ENCODE assay signal across 1 cellular context in the genomic region with DNA sequence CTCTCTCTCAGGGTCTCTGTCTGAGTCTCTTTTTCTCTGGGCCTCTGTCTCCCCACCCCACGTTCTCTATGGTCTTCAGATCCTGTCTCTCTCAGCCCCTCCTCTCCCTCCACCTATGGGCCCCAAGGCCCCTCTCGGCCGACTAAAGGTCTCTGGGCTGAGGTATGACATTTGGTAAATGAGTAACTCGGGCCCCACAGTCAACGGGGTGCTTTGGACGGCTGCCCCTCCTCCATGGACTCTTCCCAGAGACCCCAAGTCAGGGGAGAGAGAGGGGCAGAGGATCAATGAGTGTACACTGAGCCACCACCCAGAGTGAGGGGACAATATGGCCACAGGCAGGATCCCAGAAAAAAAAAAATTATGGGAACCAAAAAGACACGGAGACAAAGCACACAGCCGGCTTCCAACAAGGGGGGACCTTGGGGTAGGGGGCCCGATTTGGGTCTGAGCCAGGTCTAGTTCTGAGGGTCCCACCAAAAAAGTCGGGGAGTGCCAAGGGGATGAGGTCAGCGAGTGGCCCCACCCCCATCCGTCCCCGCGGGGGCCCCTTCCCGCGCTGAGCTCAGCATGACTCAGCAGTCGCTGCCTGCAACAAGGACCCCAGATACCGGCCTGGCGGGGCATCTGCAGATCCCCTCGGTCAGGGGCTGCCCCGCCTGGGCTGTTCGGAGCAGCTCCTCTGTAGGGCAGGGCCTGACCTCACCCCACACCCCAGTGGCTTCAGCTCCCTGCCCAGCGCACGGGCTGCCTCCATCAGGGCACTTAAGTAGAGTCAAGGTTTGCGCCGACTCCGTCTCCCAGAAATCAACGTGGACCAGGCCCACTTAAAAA.
TF ChIP-seq lines count a peak whose summit lies in the region.

No MANE protein-coding gene starts in this region.

TF ChIP-seq in HepG2, 621 proteins besides CTCF, POLR2A, EP300 and RAD21 (continued from another document and continues in another):
- TF ChIP-seq, protein P1, sequence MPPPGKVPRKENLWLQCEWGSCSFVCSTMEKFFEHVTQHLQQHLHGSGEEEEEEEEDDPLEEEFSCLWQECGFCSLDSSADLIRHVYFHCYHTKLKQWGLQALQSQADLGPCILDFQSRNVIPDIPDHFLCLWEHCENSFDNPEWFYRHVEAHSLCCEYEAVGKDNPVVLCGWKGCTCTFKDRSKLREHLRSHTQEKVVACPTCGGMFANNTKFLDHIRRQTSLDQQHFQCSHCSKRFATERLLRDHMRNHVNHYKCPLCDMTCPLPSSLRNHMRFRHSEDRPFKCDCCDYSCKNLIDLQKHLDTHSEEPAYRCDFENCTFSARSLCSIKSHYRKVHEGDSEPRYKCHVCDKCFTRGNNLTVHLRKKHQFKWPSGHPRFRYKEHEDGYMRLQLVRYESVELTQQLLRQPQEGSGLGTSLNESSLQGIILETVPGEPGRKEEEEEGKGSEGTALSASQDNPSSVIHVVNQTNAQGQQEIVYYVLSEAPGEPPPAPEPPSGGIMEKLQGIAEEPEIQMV (CRISPR knock-in tag; IDR thresholded peaks at IDR 0.05; ENCODE audit: low read depth) = no peak
- no peak for TF ChIP-seq SP1 (IDR thresholded peaks at IDR 0.05)
- peak; percentile 67 for TF ChIP-seq SP1 (CRISPR knock-in tag; IDR thresholded peaks at IDR 0.05)
- peak; percentile 46; the same call in 1 of the 2 replicates for TF ChIP-seq ZNF749 (CRISPR knock-in tag; IDR thresholded peaks at IDR 0.05; ENCODE audit: borderline replicate concordance)
- TF ChIP-seq ZNF576 (CRISPR knock-in tag; IDR thresholded peaks at IDR 0.05) = no peak
- TF ChIP-seq GATAD1 (CRISPR knock-in tag; IDR thresholded peaks at IDR 0.05) = peak; percentile 56; the same call in 1 of the 2 replicates
- TF ChIP-seq NONO (IDR thresholded peaks at IDR 0.05) = no peak
- TF ChIP-seq NONO (CRISPR knock-in tag; conservative IDR thresholded peaks at IDR 0.05) = peak; percentile 44; the same call in 1 of the 2 replicates
- no peak for TF ChIP-seq ZBTB3 (CRISPR knock-in tag; IDR thresholded peaks at IDR 0.05; ENCODE audit: borderline replicate concordance, low read depth)
- no peak for TF ChIP-seq RNF2 (conservative IDR thresholded peaks at IDR 0.05; ENCODE audit: low read depth)
- no peak for TF ChIP-seq THAP9 (CRISPR knock-in tag; IDR thresholded peaks at IDR 0.05; ENCODE audit: borderline replicate concordance)
- TF ChIP-seq, protein P2, sequence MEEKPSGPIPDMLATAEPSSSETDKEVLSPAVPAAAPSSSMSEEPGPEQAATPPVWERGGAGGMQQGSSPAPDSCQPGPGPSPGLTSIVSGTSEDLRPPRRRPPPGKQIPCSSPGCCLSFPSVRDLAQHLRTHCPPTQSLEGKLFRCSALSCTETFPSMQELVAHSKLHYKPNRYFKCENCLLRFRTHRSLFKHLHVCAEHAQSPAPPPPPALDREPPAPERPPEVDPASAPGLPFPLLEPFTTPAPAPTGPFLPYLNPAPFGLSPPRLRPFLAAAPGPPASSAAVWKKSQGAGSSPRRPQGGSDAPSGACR (CRISPR knock-in tag; IDR thresholded peaks at IDR 0.05) = peak; percentile 19; the same call in 1 of the 2 replicates
- TF ChIP-seq ZNF577 (CRISPR knock-in tag; IDR thresholded peaks at IDR 0.05; ENCODE audit: borderline replicate concordance, low read depth) = no peak
- TF ChIP-seq HCFC1 (IDR thresholded peaks at IDR 0.05; ENCODE audit: low read depth, low read length) = no peak
- TF ChIP-seq ARNT (IDR thresholded peaks at IDR 0.05) = no peak
- TF ChIP-seq MIXL1 (CRISPR knock-in tag; IDR thresholded peaks at IDR 0.05) = peak; percentile 21
- peak; percentile 11; the same call in 1 of the 2 replicates for TF ChIP-seq ZNF441 (CRISPR knock-in tag; IDR thresholded peaks at IDR 0.05; ENCODE audit: borderline replicate concordance)
- peak; percentile 34; the same call in 1 of the 2 replicates for TF ChIP-seq ARNT2 (CRISPR knock-in tag; IDR thresholded peaks at IDR 0.05; ENCODE audit: low read depth)
- TF ChIP-seq, protein P3, sequence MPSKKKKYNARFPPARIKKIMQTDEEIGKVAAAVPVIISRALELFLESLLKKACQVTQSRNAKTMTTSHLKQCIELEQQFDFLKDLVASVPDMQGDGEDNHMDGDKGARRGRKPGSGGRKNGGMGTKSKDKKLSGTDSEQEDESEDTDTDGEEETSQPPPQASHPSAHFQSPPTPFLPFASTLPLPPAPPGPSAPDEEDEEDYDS (CRISPR knock-in tag; IDR thresholded peaks at IDR 0.05) = peak; percentile 84
- peak; percentile 84 for TF ChIP-seq MAZ (IDR thresholded peaks at IDR 0.05; ENCODE audit: borderline replicate concordance, low read depth, low read length)
- TF ChIP-seq MAZ (CRISPR knock-in tag; IDR thresholded peaks at IDR 0.05; ENCODE audit: low read depth) = peak; percentile 92
- TF ChIP-seq PHF8 (CRISPR knock-in tag; IDR thresholded peaks at IDR 0.05) = peak; percentile 69
- no peak for TF ChIP-seq ZNF547 (CRISPR knock-in tag; IDR thresholded peaks at IDR 0.05)
- no peak for TF ChIP-seq TP53 (CRISPR knock-in tag; conservative IDR thresholded peaks at IDR 0.05)
- TF ChIP-seq ZNF503 (CRISPR knock-in tag; IDR thresholded peaks at IDR 0.05) = no peak; the same call in 1 of the 2 replicates
- TF ChIP-seq GTF3A (CRISPR knock-in tag; conservative IDR thresholded peaks at IDR 0.05) = no peak
- TF ChIP-seq DPF2 (CRISPR knock-in tag; IDR thresholded peaks at IDR 0.05; ENCODE audit: borderline replicate concordance, low read depth) = no peak; the same call in none of the 2 replicates
- 0 out of 2 replicates have a peak, but pooled peaks have one; percentile 7 for TF ChIP-seq ZNF652 (CRISPR knock-in tag; IDR thresholded peaks at IDR 0.05; ENCODE audit: borderline replicate concordance, low read depth)
- peak; percentile 23 for TF ChIP-seq NKX3-1 (CRISPR knock-in tag; IDR thresholded peaks at IDR 0.05)
- TF ChIP-seq ZNF788 (CRISPR knock-in tag; IDR thresholded peaks at IDR 0.05; ENCODE audit: borderline replicate concordance) = peak; percentile 76; the same call in 1 of the 2 replicates
- no peak for TF ChIP-seq BRCA1 (CRISPR knock-in tag; IDR thresholded peaks at IDR 0.05)
- TF ChIP-seq SMARCE1 (IDR thresholded peaks at IDR 0.05; ENCODE audit: borderline replicate concordance) = no peak
- TF ChIP-seq, protein P4, sequence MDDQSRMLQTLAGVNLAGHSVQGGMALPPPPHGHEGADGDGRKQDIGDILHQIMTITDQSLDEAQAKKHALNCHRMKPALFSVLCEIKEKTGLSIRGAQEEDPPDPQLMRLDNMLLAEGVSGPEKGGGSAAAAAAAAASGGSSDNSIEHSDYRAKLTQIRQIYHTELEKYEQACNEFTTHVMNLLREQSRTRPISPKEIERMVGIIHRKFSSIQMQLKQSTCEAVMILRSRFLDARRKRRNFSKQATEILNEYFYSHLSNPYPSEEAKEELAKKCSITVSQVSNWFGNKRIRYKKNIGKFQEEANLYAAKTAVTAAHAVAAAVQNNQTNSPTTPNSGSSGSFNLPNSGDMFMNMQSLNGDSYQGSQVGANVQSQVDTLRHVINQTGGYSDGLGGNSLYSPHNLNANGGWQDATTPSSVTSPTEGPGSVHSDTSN (CRISPR knock-in tag; IDR thresholded peaks at IDR 0.05; ENCODE audit: borderline replicate concordance) = peak; percentile 12; the same call in 1 of the 2 replicates
- TF ChIP-seq ATF2 (CRISPR knock-in tag; IDR thresholded peaks at IDR 0.05) = peak; percentile 97
- TF ChIP-seq SUZ12 (IDR thresholded peaks at IDR 0.05; ENCODE audit: low read depth, low read length) = no peak
- no peak for TF ChIP-seq ZNF766 (CRISPR knock-in tag; IDR thresholded peaks at IDR 0.05; ENCODE audit: borderline replicate concordance)
- TF ChIP-seq BRD4 (CRISPR knock-in tag; IDR thresholded peaks at IDR 0.05) = peak; percentile 60; the same call in 1 of the 2 replicates
- 0 out of 2 replicates have a peak, but pooled peaks have one; percentile 57 for TF ChIP-seq PRMT3 (CRISPR knock-in tag; IDR thresholded peaks at IDR 0.05; ENCODE audit: borderline replicate concordance, low read depth)
- TF ChIP-seq, protein P5, sequence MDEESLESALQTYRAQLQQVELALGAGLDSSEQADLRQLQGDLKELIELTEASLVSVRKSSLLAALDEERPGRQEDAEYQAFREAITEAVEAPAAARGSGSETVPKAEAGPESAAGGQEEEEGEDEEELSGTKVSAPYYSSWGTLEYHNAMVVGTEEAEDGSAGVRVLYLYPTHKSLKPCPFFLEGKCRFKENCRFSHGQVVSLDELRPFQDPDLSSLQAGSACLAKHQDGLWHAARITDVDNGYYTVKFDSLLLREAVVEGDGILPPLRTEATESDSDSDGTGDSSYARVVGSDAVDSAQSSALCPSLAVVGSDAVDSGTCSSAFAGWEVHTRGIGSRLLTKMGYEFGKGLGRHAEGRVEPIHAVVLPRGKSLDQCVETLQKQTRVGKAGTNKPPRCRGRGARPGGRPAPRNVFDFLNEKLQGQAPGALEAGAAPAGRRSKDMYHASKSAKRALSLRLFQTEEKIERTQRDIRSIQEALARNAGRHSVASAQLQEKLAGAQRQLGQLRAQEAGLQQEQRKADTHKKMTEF (CRISPR knock-in tag; IDR thresholded peaks at IDR 0.05) = peak; percentile 89
- TF ChIP-seq, protein P6, sequence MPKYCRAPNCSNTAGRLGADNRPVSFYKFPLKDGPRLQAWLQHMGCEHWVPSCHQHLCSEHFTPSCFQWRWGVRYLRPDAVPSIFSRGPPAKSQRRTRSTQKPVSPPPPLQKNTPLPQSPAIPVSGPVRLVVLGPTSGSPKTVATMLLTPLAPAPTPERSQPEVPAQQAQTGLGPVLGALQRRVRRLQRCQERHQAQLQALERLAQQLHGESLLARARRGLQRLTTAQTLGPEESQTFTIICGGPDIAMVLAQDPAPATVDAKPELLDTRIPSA (CRISPR knock-in tag; IDR thresholded peaks at IDR 0.05; ENCODE audit: borderline replicate concordance) = peak; percentile 58; the same call in 1 of the 2 replicates
- no peak for TF ChIP-seq ZNF569 (CRISPR knock-in tag; IDR thresholded peaks at IDR 0.05; ENCODE audit: borderline replicate concordance)
- TF ChIP-seq MTF2 (CRISPR knock-in tag; IDR thresholded peaks at IDR 0.05; ENCODE audit: borderline replicate concordance) = no peak
- TF ChIP-seq, protein P7, sequence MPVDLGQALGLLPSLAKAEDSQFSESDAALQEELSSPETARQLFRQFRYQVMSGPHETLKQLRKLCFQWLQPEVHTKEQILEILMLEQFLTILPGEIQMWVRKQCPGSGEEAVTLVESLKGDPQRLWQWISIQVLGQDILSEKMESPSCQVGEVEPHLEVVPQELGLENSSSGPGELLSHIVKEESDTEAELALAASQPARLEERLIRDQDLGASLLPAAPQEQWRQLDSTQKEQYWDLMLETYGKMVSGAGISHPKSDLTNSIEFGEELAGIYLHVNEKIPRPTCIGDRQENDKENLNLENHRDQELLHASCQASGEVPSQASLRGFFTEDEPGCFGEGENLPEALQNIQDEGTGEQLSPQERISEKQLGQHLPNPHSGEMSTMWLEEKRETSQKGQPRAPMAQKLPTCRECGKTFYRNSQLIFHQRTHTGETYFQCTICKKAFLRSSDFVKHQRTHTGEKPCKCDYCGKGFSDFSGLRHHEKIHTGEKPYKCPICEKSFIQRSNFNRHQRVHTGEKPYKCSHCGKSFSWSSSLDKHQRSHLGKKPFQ (CRISPR knock-in tag; IDR thresholded peaks at IDR 0.05; ENCODE audit: insufficient replicate concordance) = no peak
- TF ChIP-seq ZFP90 (CRISPR knock-in tag; IDR thresholded peaks at IDR 0.05; ENCODE audit: borderline replicate concordance) = no peak
- TF ChIP-seq ZNF564 (CRISPR knock-in tag; IDR thresholded peaks at IDR 0.05) = peak; percentile 77; the same call in 1 of the 2 replicates
- TF ChIP-seq IRF2 (CRISPR knock-in tag; IDR thresholded peaks at IDR 0.05) = peak; percentile 19; the same call in 1 of the 2 replicates
- TF ChIP-seq CENPT (CRISPR knock-in tag; IDR thresholded peaks at IDR 0.05; ENCODE audit: low read depth) = no peak
- no peak for TF ChIP-seq ZNF850 (CRISPR knock-in tag; conservative IDR thresholded peaks at IDR 0.05)
